ENCODE assay signal across 8 cellular contexts in the genomic region with DNA sequence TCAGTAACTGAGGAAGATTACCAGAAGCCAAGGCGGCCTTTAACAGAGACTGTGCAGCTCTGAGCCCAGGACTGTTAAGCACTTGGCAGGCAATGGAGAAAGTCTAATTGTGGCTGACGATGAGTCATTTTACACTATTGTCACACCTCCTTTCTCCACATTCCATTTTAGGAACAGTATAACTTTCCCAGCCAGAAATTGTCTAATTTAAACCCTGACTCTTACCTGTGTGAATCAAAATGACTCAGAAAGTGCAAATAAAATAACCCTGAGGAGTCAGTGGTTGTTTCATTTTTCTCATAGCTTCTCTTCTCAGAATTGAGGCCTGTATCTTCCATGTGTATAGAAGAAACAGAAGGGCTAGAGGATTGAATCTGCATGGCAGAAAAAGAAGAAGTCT. TPM values are rescaled to one million over a fixed set of nuclear protein-coding genes. Genes with fewer than 3 reads are reported as not detected.
DNase-seq lines count a peak whose midpoint lies in the region; ATAC-seq and TF ChIP-seq lines count a peak whose summit lies in the region.

No MANE protein-coding gene starts in this region.

- H3K36me3 Mint-ChIP-seq in brain, result no peaks in the 10 kb centered on the region

- H3K4me3 Mint-ChIP-seq in brain, result no peak overlapping the region

- H3K27me3 Mint-ChIP-seq in brain, result no peaks in the 10 kb centered on the region

- ATAC-seq in GM18858 (IDR thresholded peaks at IDR 0.05; ENCODE audit: unreplicated experiment), result peak; percentile 70
- ATAC-seq in HG02885 (IDR thresholded peaks at IDR 0.05; ENCODE audit: poor library complexity, unreplicated experiment), result peak; percentile 69

- no peaks in the 10 kb centered on the region for H3K4me1 Mint-ChIP-seq in brain

- H3K27ac Mint-ChIP-seq in brain, result peak overlapping the region in 3 of 5 experiments; percentile 9 to 62 (median 41)

- H3K9me3 Mint-ChIP-seq in brain, result peaks cover 0 to 8% (median 2%) of the 10 kb centered on the region in 5 experiments

- no peak for TF ChIP-seq CTCF in brain (conservative IDR thresholded peaks at IDR 0.05)

- peak; percentile 6 for DNase-seq in pons (ENCODE audit: low spot score)
- DNase-seq in NCI-H526 treated with DMSO at 0.1 percent for 48 hours (lab: John Stamatoyannopoulos, UW), result no peak
- no peak for DNase-seq in SIG-M5 treated with dmso at 0.1 percent for 504 hours (lab: John Stamatoyannopoulos, UW; ENCODE audit: unreplicated experiment)
- no peak for DNase-seq in UCSD-AML1 (lab: John Stamatoyannopoulos, UW; ENCODE audit: unreplicated experiment)
- no peak for DNase-seq in OCI-M2 (lab: John Stamatoyannopoulos, UW; ENCODE audit: unreplicated experiment)

RNA-seq across cellular contexts. Expression of a gene that starts 40.0 kb away (rescaled TPM):
- not detected for polyA plus RNA-seq in brain (ENCODE audit: insufficient read depth, low read depth, low replicate concordance)

RNA-seq across cellular contexts. Expression of a gene that starts 43.4 kb away (rescaled TPM):
- not detected for polyA plus RNA-seq in brain (ENCODE audit: insufficient read depth, low read depth, low replicate concordance)
